In genomic region chr9:121765021-121765950, GRCh38 we compare ENCODE assay signal across 9 cellular contexts.
DNase-seq lines count a peak whose midpoint lies in the region; ATAC-seq, FAIRE-seq and TF ChIP-seq lines count a peak whose summit lies in the region.
"Had no signal": no experiment of that assay in that cellular context is flagged by ENCODE, and none has a peak within 500 bp of the region (broad histone marks: within the 10 kb centered on the region; RNA-seq: fewer than 3 reads in every experiment).

No MANE protein-coding gene starts in this region.

- H3K9me1 ChIP-seq in keratinocyte (ENCODE audit: control insufficient read depth, extremely low read depth, insufficient read depth, low read length), result peaks cover 2% of the 10 kb centered on the region

- peaks cover 7% of the 10 kb centered on the region for H3K79me2 ChIP-seq in keratinocyte (ENCODE audit: control insufficient read depth, insufficient read depth, low read length)

- no peak overlapping the region for H3K27ac Mint-ChIP-seq in activated naive CD4-positive, alpha-beta T cell treated with anti-CD3 and anti-CD28 coated beads, Interleukin-2, amount 10 ng/mL, durations not matched to agents 7 days and 5 days

- H3K4me2 ChIP-seq in keratinocyte (ENCODE audit: control insufficient read depth, extremely low read depth, insufficient read depth, low read depth, low read length), result peak overlapping the region; percentile 37

- H3K27ac ChIP-seq in keratinocyte (ENCODE audit: control insufficient read depth, insufficient read depth, low read length) (peak overlapping the region; percentile 3), suprapubic skin (peak overlapping the region; percentile 62)

- H4K20me1 ChIP-seq in keratinocyte (ENCODE audit: control insufficient read depth, extremely low read depth, insufficient read depth, low read length), result peaks cover 6% of the 10 kb centered on the region

- ATAC-seq in GM21737 (IDR thresholded peaks at IDR 0.05; ENCODE audit: unreplicated experiment) (no peak), GM21576 (IDR thresholded peaks at IDR 0.05; ENCODE audit: unreplicated experiment) (no peak), HG03520 (IDR thresholded peaks at IDR 0.05; ENCODE audit: unreplicated experiment) (no peak)

- CTCF ChIA-PET in activated naive CD4-positive, alpha-beta T cell treated with anti-CD3 and anti-CD28 coated beads, Interleukin-2, amount 10 ng/mL, durations not matched to agents 7 days and 5 days (lab: Charles Lee), result no interaction called here

- no peak overlapping the region for H3K9ac ChIP-seq in keratinocyte (ENCODE audit: control insufficient read depth, extremely low read depth, insufficient read depth, low read length)

- TF ChIP-seq CTCF in keratinocyte (optimal IDR thresholded peaks at IDR 0.05 in 1 of 3, IDR thresholded peaks at IDR 0.05 in 1 of 3, conservative IDR thresholded peaks at IDR 0.05 in 1 of 3; ENCODE audit: extremely low read depth in 1 of 3, insufficient read depth in 2 of 3, low read length in 3 of 3) (no peak), suprapubic skin (IDR thresholded peaks at IDR 0.05) (no peak)

- DNase-seq in HS-5 (ENCODE audit: low read depth) (peak; percentile 38), cerebellar cortex (ENCODE audit: low spot score) (peak; percentile 82), keratinocyte (ENCODE audit: low read depth, low spot score) (no peak), suprapubic skin (ENCODE audit: low spot score in 2 of 2) (no peak)
- DNase-seq in activated naive CD4-positive, alpha-beta T cell treated with anti-CD3 and anti-CD28 coated beads, Interleukin-2, amount 10 ng/mL, durations not matched to agents 7 days and 5 days, result no peak

- H3K36me3 ChIP-seq in keratinocyte (ENCODE audit: control insufficient read depth in 2 of 2, extremely low read depth in 1 of 2, insufficient read depth in 2 of 2, low read length in 2 of 2) (peaks cover 62 to 63% of the 10 kb centered on the region in 2 experiments), suprapubic skin (peaks cover 93% of the 10 kb centered on the region)

- no peaks in the 10 kb centered on the region for H3K9me3 Mint-ChIP-seq in activated naive CD4-positive, alpha-beta T cell treated with anti-CD3 and anti-CD28 coated beads, Interleukin-2, amount 10 ng/mL, durations not matched to agents 7 days and 5 days

- dilution Hi-C loops in keratinocyte (cut with MboI; ENCODE audit: extremely low pct_ligation_motif_present, low sequenced_read_pairs), result no loop called here

- peaks cover 28% of the 10 kb centered on the region for H3K27me3 Mint-ChIP-seq in activated naive CD4-positive, alpha-beta T cell treated with anti-CD3 and anti-CD28 coated beads, Interleukin-2, amount 10 ng/mL, durations not matched to agents 7 days and 5 days

- TF ChIP-seq EP300 in suprapubic skin (IDR thresholded peaks at IDR 0.05), result no peak

- H3K4me3 ChIP-seq in keratinocyte (ENCODE audit: control insufficient read depth in 2 of 3, extremely low read depth in 1 of 3, insufficient read depth in 2 of 3, low read depth in 1 of 3, low read length in 3 of 3) (no peak overlapping the region), suprapubic skin (no peak overlapping the region)

- peaks cover 13% of the 10 kb centered on the region for H3K4me1 ChIP-seq in keratinocyte (ENCODE audit: control insufficient read depth, extremely low read depth, insufficient read depth, low read length)
- peaks cover 24% of the 10 kb centered on the region for H3K4me1 ChIP-seq in suprapubic skin

- FAIRE-seq in keratinocyte (lab: Jason Lieb, UNC), result no peak
- FAIRE-seq: H1 had no signal

- no peak for TF ChIP-seq POLR2A in suprapubic skin (IDR thresholded peaks at IDR 0.05)

- H3K9me3 ChIP-seq in keratinocyte (ENCODE audit: control insufficient read depth, low read depth, low read length) (no peaks in the 10 kb centered on the region), suprapubic skin (no peaks in the 10 kb centered on the region)

- H2AFZ ChIP-seq in keratinocyte (ENCODE audit: control insufficient read depth, low read length), result no peak overlapping the region

- no peaks in the 10 kb centered on the region for H3K27me3 ChIP-seq in keratinocyte (ENCODE audit: control insufficient read depth, extremely low read depth, insufficient read depth, low read length)
- no peaks in the 10 kb centered on the region for H3K27me3 ChIP-seq in suprapubic skin

- no peak overlapping the region for H3K4me3 Mint-ChIP-seq in activated naive CD4-positive, alpha-beta T cell treated with anti-CD3 and anti-CD28 coated beads, Interleukin-2, amount 10 ng/mL, durations not matched to agents 7 days and 5 days

- no peaks in the 10 kb centered on the region for H3K36me3 Mint-ChIP-seq in activated naive CD4-positive, alpha-beta T cell treated with anti-CD3 and anti-CD28 coated beads, Interleukin-2, amount 10 ng/mL, durations not matched to agents 7 days and 5 days

- WGBS in suprapubic skin, result 69% methylated on average over 7 of the region's 8 CpGs

- H3K4me1 Mint-ChIP-seq in activated naive CD4-positive, alpha-beta T cell treated with anti-CD3 and anti-CD28 coated beads, Interleukin-2, amount 10 ng/mL, durations not matched to agents 7 days and 5 days, result no peaks in the 10 kb centered on the region

Comparison
In these comparisons a context has a peak if more than half of its experiments do, and no peak if none do; other contexts are left out.
1. DNase-seq: peak in HS-5 (single experiment) and cerebellar cortex (single experiment); none in keratinocyte (single experiment), suprapubic skin (0 of 2) and activated naive CD4-positive, alpha-beta T cell treated with anti-CD3 and anti-CD28 coated beads, Interleukin-2, amount 10 ng/mL, durations not matched to agents 7 days and 5 days (single experiment).